Comparison of ENCODE assay signal across 8 cellular contexts in the genomic region with DNA sequence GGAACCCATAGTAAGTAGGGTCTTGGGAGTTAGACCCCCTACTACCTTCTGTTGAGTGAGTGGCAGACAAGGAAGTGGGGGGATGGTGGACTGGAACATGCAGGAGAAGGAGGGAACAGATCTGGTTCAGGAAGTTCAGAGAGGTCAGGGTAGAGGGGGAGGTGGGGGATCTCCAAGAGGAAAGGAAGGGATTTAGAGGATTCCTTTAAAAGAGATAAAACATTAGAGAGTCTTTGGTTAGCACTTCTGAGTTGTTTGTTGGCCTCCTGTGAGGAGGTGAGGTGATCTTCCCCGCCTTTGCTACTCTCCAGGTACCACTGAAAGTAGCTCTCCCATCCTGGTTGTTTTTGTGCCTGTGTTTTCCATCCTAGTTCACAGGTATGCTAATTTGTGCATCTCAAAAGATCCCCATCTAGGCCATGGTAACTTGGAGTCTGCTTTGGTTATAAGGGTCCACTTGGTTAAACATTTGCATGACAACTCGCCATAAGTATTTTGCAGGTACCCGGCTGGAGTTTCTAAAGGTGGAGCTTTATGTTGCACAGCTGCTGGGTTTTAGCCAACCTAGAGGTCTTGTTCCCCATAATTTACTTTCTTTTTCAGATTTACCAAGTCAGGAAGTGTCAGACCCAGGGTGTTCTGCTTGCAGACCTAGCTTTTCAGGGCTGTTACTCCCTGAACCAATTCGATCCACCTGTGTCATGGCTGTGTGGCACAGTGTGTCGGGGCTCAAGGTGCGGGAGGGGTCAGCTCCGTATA.
A peak's percentile ranks its signal among the peaks of the same experiment; 100 is the strongest.
DNase-seq lines count a peak whose midpoint lies in the region; ATAC-seq and TF ChIP-seq lines count a peak whose summit lies in the region.

No MANE protein-coding gene starts in this region.

- H3K27ac ChIP-seq in MM.1S (ENCODE audit: low read length) (no peak overlapping the region), A673 (ENCODE audit: low read depth, low read length, poor library complexity, severe bottlenecking) (no peak overlapping the region)

- H3K79me2 ChIP-seq in MM.1S (ENCODE audit: low read length), result no peaks in the 10 kb centered on the region

- H3K4me1 ChIP-seq in MM.1S (ENCODE audit: low read length) (no peaks in the 10 kb centered on the region), A673 (ENCODE audit: insufficient read depth, low read length, poor library complexity, severe bottlenecking) (no peaks in the 10 kb centered on the region)

- H3K9me3 ChIP-seq in MM.1S (replicated peaks; ENCODE audit: insufficient read depth, low read length), result no peaks in the 10 kb centered on the region
- no peaks in the 10 kb centered on the region for H3K9me3 ChIP-seq in A673 (ENCODE audit: low read depth, low read length, poor library complexity, severe bottlenecking)

- peak; percentile 41 to 47 for ATAC-seq in activated T-cell treated with anti-CD3 and anti-CD28 coated beads, Interleukin-2, amount 50 U/mL, for 72 hours (replicated peaks in 1 of 2)
- peak; percentile 85 for ATAC-seq in HG02588 (IDR thresholded peaks at IDR 0.05; ENCODE audit: unreplicated experiment)
- ATAC-seq in stimulated activated effector memory CD8-positive, alpha-beta T cell treated with anti-CD3 and anti-CD28 coated beads, Interleukin-12 subunit alpha, Interleukin-12 subunit beta, amount 100 ng/mL, for 72 hours, result peak; percentile 32

- H3F3A ChIP-seq in MM.1S (ENCODE audit: insufficient read depth, low read length), result no peaks in the 10 kb centered on the region

- no peaks in the 10 kb centered on the region for H3K36me3 ChIP-seq in MM.1S (replicated peaks; ENCODE audit: insufficient read depth, low read length)
- no peaks in the 10 kb centered on the region for H3K36me3 ChIP-seq in A673 (ENCODE audit: insufficient read depth, low read length, poor library complexity, severe bottlenecking)

- H3K4me3 ChIP-seq in MM.1S (ENCODE audit: low read length), result no peak overlapping the region
- no peak overlapping the region for H3K4me3 ChIP-seq in A673 (ENCODE audit: low read depth, low read length, poor library complexity, severe bottlenecking)

- no peaks in the 10 kb centered on the region for H3K9me2 ChIP-seq in MM.1S (replicated peaks; ENCODE audit: insufficient read depth, low read length)

- H3K4me2 ChIP-seq in MM.1S (ENCODE audit: low read depth, low read length), result peak overlapping the region; percentile 3; the same call in 1 of the 2 replicates

- TF ChIP-seq CTCF in MM.1S (IDR thresholded peaks at IDR 0.05; ENCODE audit: low read length) (no peak), A673 (conservative IDR thresholded peaks at IDR 0.05; ENCODE audit: low read depth, low read length) (no peak)

- no peak overlapping the region for H3K9ac ChIP-seq in MM.1S (ENCODE audit: low read length)

- H3K36me3 Mint-ChIP-seq in activated T-cell treated with anti-CD3 and anti-CD28 coated beads, Interleukin-2, amount 50 U/mL, for 72 hours (ENCODE audit: insufficient read depth in 2 of 2), result peaks cover 1 to 8% of the 10 kb centered on the region in 2 donors
- no peaks in the 10 kb centered on the region for H3K36me3 Mint-ChIP-seq in activated T-cell treated with anti-CD3 and anti-CD28 coated beads, Interleukin-2, amount 50 U/mL, for 24 hours (ENCODE audit: low read depth)
- H3K36me3 Mint-ChIP-seq in stimulated activated effector memory CD8-positive, alpha-beta T cell treated with anti-CD3 and anti-CD28 coated beads, Interleukin-12 subunit alpha, Interleukin-12 subunit beta, amount 100 ng/mL, for 72 hours, result no peaks in the 10 kb centered on the region

- intact Hi-C loops in A673 (cut with micrococcal nuclease; ENCODE audit: unreplicated experiment), result no loop called here

- H2AFZ ChIP-seq in MM.1S (ENCODE audit: low read length), result no peak overlapping the region

- H3K9me3 Mint-ChIP-seq in activated T-cell treated with anti-CD3 and anti-CD28 coated beads, Interleukin-2, amount 50 U/mL, for 72 hours, result peaks cover 2 to 4% of the 10 kb centered on the region in 2 donors
- H3K9me3 Mint-ChIP-seq in activated T-cell treated with anti-CD3 and anti-CD28 coated beads, Interleukin-2, amount 50 U/mL, for 24 hours, result peaks cover 2% of the 10 kb centered on the region
- no peaks in the 10 kb centered on the region for H3K9me3 Mint-ChIP-seq in stimulated activated effector memory CD8-positive, alpha-beta T cell treated with anti-CD3 and anti-CD28 coated beads, Interleukin-12 subunit alpha, Interleukin-12 subunit beta, amount 100 ng/mL, for 72 hours

- H3K27me3 Mint-ChIP-seq in activated T-cell treated with anti-CD3 and anti-CD28 coated beads, Interleukin-2, amount 50 U/mL, for 72 hours (ENCODE audit: low read depth), result no peaks in the 10 kb centered on the region
- H3K27me3 Mint-ChIP-seq in activated T-cell treated with anti-CD3 and anti-CD28 coated beads, Interleukin-2, amount 50 U/mL, for 24 hours, result no peaks in the 10 kb centered on the region

- H4K20me1 ChIP-seq in MM.1S (ENCODE audit: insufficient read depth, low read length), result no peaks in the 10 kb centered on the region

- H3K27ac Mint-ChIP-seq in activated T-cell treated with anti-CD3 and anti-CD28 coated beads, Interleukin-2, amount 50 U/mL, for 72 hours, result peak overlapping the region; percentile 23
- H3K27ac Mint-ChIP-seq in activated T-cell treated with anti-CD3 and anti-CD28 coated beads, Interleukin-2, amount 50 U/mL, for 24 hours, result no peak overlapping the region
- H3K27ac Mint-ChIP-seq in stimulated activated effector memory CD8-positive, alpha-beta T cell treated with anti-CD3 and anti-CD28 coated beads, Interleukin-12 subunit alpha, Interleukin-12 subunit beta, amount 100 ng/mL, for 72 hours, result peak overlapping the region; percentile 37

- POLR2A ChIA-PET in A673 (lab: Charles Lee; ENCODE audit: low non-redundant PET), result no interaction called here

- peak in 1 of 2 donors; percentile 4 for DNase-seq in activated T-cell treated with anti-CD3 and anti-CD28 coated beads, Interleukin-2, amount 50 U/mL, for 72 hours
- DNase-seq in activated T-cell treated with anti-CD3 and anti-CD28 coated beads, Interleukin-2, amount 50 U/mL, for 24 hours, result no peak
- DNase-seq in MM.1S, result peak; percentile 62
- DNase-seq in stimulated activated effector memory CD8-positive, alpha-beta T cell treated with anti-CD3 and anti-CD28 coated beads, Interleukin-12 subunit alpha, Interleukin-12 subunit beta, amount 100 ng/mL, for 72 hours (ENCODE audit: low spot score in 2 of 2), result no peak
- DNase-seq in A673 (ENCODE audit: low spot score), result no peak
- DNase-seq in activated gamma-delta T cell (lab: John Stamatoyannopoulos, UW), result no peak
- DNase-seq in NCI-H446 (lab: John Stamatoyannopoulos, UW), result no peak

- CTCF ChIA-PET in A673 (lab: Charles Lee), result no interaction called here

- BruUV-seq in A673 (replicated peaks; lab: Mats Ljungman, UMichigan), result no TSS peak

- peak overlapping the region; percentile 45 to 49 for H3K4me3 Mint-ChIP-seq in activated T-cell treated with anti-CD3 and anti-CD28 coated beads, Interleukin-2, amount 50 U/mL, for 72 hours
- H3K4me3 Mint-ChIP-seq in activated T-cell treated with anti-CD3 and anti-CD28 coated beads, Interleukin-2, amount 50 U/mL, for 24 hours, result no peak overlapping the region
- H3K4me3 Mint-ChIP-seq in stimulated activated effector memory CD8-positive, alpha-beta T cell treated with anti-CD3 and anti-CD28 coated beads, Interleukin-12 subunit alpha, Interleukin-12 subunit beta, amount 100 ng/mL, for 72 hours, result no peak overlapping the region

- peaks cover 71% of the 10 kb centered on the region for H3K4me1 Mint-ChIP-seq in activated T-cell treated with anti-CD3 and anti-CD28 coated beads, Interleukin-2, amount 50 U/mL, for 72 hours (ENCODE audit: low read depth)
- H3K4me1 Mint-ChIP-seq in activated T-cell treated with anti-CD3 and anti-CD28 coated beads, Interleukin-2, amount 50 U/mL, for 24 hours (ENCODE audit: low read depth), result peaks cover 66% of the 10 kb centered on the region
- peaks cover 32% of the 10 kb centered on the region for H3K4me1 Mint-ChIP-seq in stimulated activated effector memory CD8-positive, alpha-beta T cell treated with anti-CD3 and anti-CD28 coated beads, Interleukin-12 subunit alpha, Interleukin-12 subunit beta, amount 100 ng/mL, for 72 hours

- H3K27me3 ChIP-seq in MM.1S (replicated peaks; ENCODE audit: insufficient read depth, low read length), result no peaks in the 10 kb centered on the region
- no peaks in the 10 kb centered on the region for H3K27me3 ChIP-seq in A673 (replicated peaks; ENCODE audit: insufficient read depth, low read depth, low read length, poor library complexity)

Comparison
In these comparisons a context has a peak if more than half of its experiments do, and no peak if none do; other contexts are left out.
1. H3K4me3 Mint-ChIP-seq: peak in activated T-cell treated with anti-CD3 and anti-CD28 coated beads, Interleukin-2, amount 50 U/mL, for 72 hours (2 of 2); none in activated T-cell treated with anti-CD3 and anti-CD28 coated beads, Interleukin-2, amount 50 U/mL, for 24 hours (single experiment) and stimulated activated effector memory CD8-positive, alpha-beta T cell treated with anti-CD3 and anti-CD28 coated beads, Interleukin-12 subunit alpha, Interleukin-12 subunit beta, amount 100 ng/mL, for 72 hours (single experiment).
2. ATAC-seq: peak in every context shown above with its lines; median percentile 85 in HG02588; 44 in activated T-cell treated with anti-CD3 and anti-CD28 coated beads, Interleukin-2, amount 50 U/mL, for 72 hours; 32 in stimulated activated effector memory CD8-positive, alpha-beta T cell treated with anti-CD3 and anti-CD28 coated beads, Interleukin-12 subunit alpha, Interleukin-12 subunit beta, amount 100 ng/mL, for 72 hours.